24 cellular contexts compared by ENCODE assay signal in genomic region chr11:111456086-111456858, GRCh38. TPM values are rescaled to one million over a fixed set of nuclear protein-coding genes. Genes with fewer than 3 reads are reported as not detected.
DNase-seq lines count a peak whose midpoint lies in the region; ATAC-seq, FAIRE-seq and TF ChIP-seq lines count a peak whose summit lies in the region.
"Had no signal": no experiment of that assay in that cellular context is flagged by ENCODE, and none has a peak within 500 bp of the region (broad histone marks: within the 10 kb centered on the region; RNA-seq: fewer than 3 reads in every experiment).

No MANE protein-coding gene starts in this region.

- H3K4me1 ChIP-seq in neuronal stem cell (ENCODE audit: control insufficient read depth in 2 of 2, insufficient read depth in 1 of 2, low read depth in 1 of 2, low read length in 2 of 2) (peaks cover 0 to 3% of the 10 kb centered on the region in 2 donors), PC-9 (replicated peaks; ENCODE audit: insufficient read depth) (no peaks in the 10 kb centered on the region)
- H3K4me1 ChIP-seq: HAP-1, Peyer's patch had no signal

- H4K8ac ChIP-seq in neuronal stem cell (ENCODE audit: low read depth, low read length): no peak overlapping the region

- H3K27me3 ChIP-seq in neuronal stem cell (ENCODE audit: control insufficient read depth in 3 of 3, insufficient read depth in 3 of 3, low read depth in 1 of 3, low read length in 3 of 3) (peaks cover 0 to 10% (median 0%) of the 10 kb centered on the region in 3 experiments), PC-9 (ENCODE audit: insufficient read depth, low read depth) (no peaks in the 10 kb centered on the region)
- H3K27me3 ChIP-seq: BLaER1, Peyer's patch had no signal

- H2AFZ ChIP-seq in neuronal stem cell (ENCODE audit: low read length): no peak overlapping the region
- no peak overlapping the region for H2AFZ ChIP-seq in PC-9
- H2AFZ ChIP-seq: GM23248 had no signal

- TF ChIP-seq CTCF in CD14-positive monocyte (IDR thresholded peaks at IDR 0.05) (no peak), GM13976 (IDR thresholded peaks at IDR 0.05; ENCODE audit: borderline replicate concordance, control extremely low read depth, extremely low read depth, insufficient read depth, missing control alignments) (no peak), VCaP (conservative IDR thresholded peaks at IDR 0.05) (no peak), PC-9 (conservative IDR thresholded peaks at IDR 0.05) (no peak)

- POLR2A ChIA-PET in PC-9 (lab: Charles Lee; ENCODE audit: unreplicated experiment): interaction anchor here (0.6 kb wide), 1 partner anchor 1511 kb away, joined by 5 read pairs; no protein-coding TSS in a partner anchor

- no peak overlapping the region for H2AK5ac ChIP-seq in neuronal stem cell (ENCODE audit: low read depth, low read length)

- FAIRE-seq in GM19239 (lab: Jason Lieb, UNC): no peak
- FAIRE-seq: GM12892, HepG2 had no signal

- H3K23ac ChIP-seq in neuronal stem cell (ENCODE audit: low read depth, low read length, poor library complexity): no peak overlapping the region

- H3K27ac ChIP-seq in VCaP: peak overlapping the region; percentile 52; the same call in 1 of the 2 replicates
- H3K27ac ChIP-seq in neuronal stem cell (replicated peaks; ENCODE audit: low read length): no peak overlapping the region
- no peak overlapping the region for H3K27ac ChIP-seq in PC-9
- H3K27ac ChIP-seq: BLaER1, GM23248, HL-60, Peyer's patch had no signal

- no peak overlapping the region for H3K14ac ChIP-seq in neuronal stem cell (ENCODE audit: low read length)

- BruUV-seq in PC-9 (replicated peaks; lab: Mats Ljungman, UMichigan): no TSS peak

- H3K9ac ChIP-seq in neuronal stem cell (ENCODE audit: low read depth, low read length, poor library complexity): no peak overlapping the region
- H3K9ac ChIP-seq: BLaER1, GM23248 had no signal

- no peak overlapping the region for H4K91ac ChIP-seq in neuronal stem cell (ENCODE audit: low read depth, low read length, poor library complexity)

- ATAC-seq in GM21619 (IDR thresholded peaks at IDR 0.05; ENCODE audit: unreplicated experiment): no peak

- H3K27ac Mint-ChIP-seq in CD14-positive monocyte: no peak overlapping the region
- H3K27ac Mint-ChIP-seq: CD4-positive, alpha-beta memory T cell had no signal

- peaks cover 12 to 14% (median 14%) of the 10 kb centered on the region in 3 donors for H3K27me3 Mint-ChIP-seq in CD14-positive monocyte (ENCODE audit: low read depth in 3 of 3)

- no peak overlapping the region for H2BK5ac ChIP-seq in neuronal stem cell (ENCODE audit: low read length)

- H3F3A ChIP-seq in PC-9 (ENCODE audit: insufficient read depth, low read depth): no peaks in the 10 kb centered on the region

- H3K36me3 Mint-ChIP-seq in CD14-positive monocyte: no peaks in the 10 kb centered on the region
- H3K36me3 Mint-ChIP-seq: CD4-positive, alpha-beta memory T cell had no signal

- no peak overlapping the region for H3K4ac ChIP-seq in neuronal stem cell (ENCODE audit: low read length)

- no peaks in the 10 kb centered on the region for H3K4me1 Mint-ChIP-seq in CD14-positive monocyte

- no peak overlapping the region for H3K18ac ChIP-seq in neuronal stem cell (ENCODE audit: low read length)

- H3K9me2 ChIP-seq in PC-9 (ENCODE audit: insufficient read depth): no peaks in the 10 kb centered on the region

- H3K4me3 ChIP-seq in neuronal stem cell (ENCODE audit: low read length in 2 of 2): no peak overlapping the region
- H3K4me3 ChIP-seq in PC-9: no peak overlapping the region
- H3K4me3 ChIP-seq: BLaER1, GM23248, HAP-1, Peyer's patch had no signal

- H2BK120ac ChIP-seq in neuronal stem cell (ENCODE audit: low read depth, low read length): no peak overlapping the region

- CTCF ChIA-PET in PC-9 (lab: Charles Lee): interaction anchor here (0.6 to 0.7 kb wide), 3 partner anchors 37 to 572 kb away, joined by 3 to 6 read pairs (median 4); no protein-coding TSS in a partner anchor

- intact Hi-C loops in CD14-positive monocyte (cut with micrococcal nuclease) (no loop called here), PC-9 (cut with micrococcal nuclease; ENCODE audit: unreplicated experiment) (no loop called here)

- H2BK12ac ChIP-seq in neuronal stem cell (ENCODE audit: low read length): no peak overlapping the region

- H3K4me2 ChIP-seq in neuronal stem cell (ENCODE audit: insufficient read depth, low read length, poor library complexity, severe bottlenecking) (no peak overlapping the region), PC-9 (no peak overlapping the region)
- H3K4me2 ChIP-seq: BLaER1 had no signal

- no CpG with 5 or more reads among the region's 16 CpGs for WGBS in neuronal stem cell (ENCODE audit: extremely low coverage in 2 of 2, insufficient read length in 2 of 2, insufficient replicate concordance in 1 of 2), 2 donors

- no peaks in the 10 kb centered on the region for H3K9me3 Mint-ChIP-seq in CD14-positive monocyte
- H3K9me3 Mint-ChIP-seq: CD4-positive, alpha-beta memory T cell had no signal

- in situ Hi-C loops in GM13976 (cut with MboI; ENCODE audit: low sequenced_read_pairs, unreplicated experiment): no loop called here

- H2BK15ac ChIP-seq in neuronal stem cell (ENCODE audit: low read length): peak overlapping the region; percentile 8

- no peaks in the 10 kb centered on the region for H3K79me1 ChIP-seq in neuronal stem cell (ENCODE audit: low read depth, low read length)

- DNase-seq in CD14-positive monocyte (ENCODE audit: low spot score) (peak; percentile 41), GM13976 (ENCODE audit: low spot score) (peak; percentile 22), neuronal stem cell (ENCODE audit: low spot score) (no peak), PC-9 (no peak), GM19239 (ENCODE audit: insufficient read length, low spot score) (no peak)
- DNase-seq: Calu3; CD4-positive, alpha-beta memory T cell; DMS153; GM23248; KG1; NCI-H1092 treated with DMSO at 0.1 percent for 48 hours; NCI-H1436 treated with DMSO at 0.1 percent for 48 hours; NCI-H1930; NK-92 treated with Interleukin-12 subunit alpha and Interleukin-12 subunit beta, amount 100 ng/mL, for 24 hours; Peyer's patch had no signal

- H3K9me3 ChIP-seq in neuronal stem cell (replicated peaks in 1 of 2; ENCODE audit: control insufficient read depth in 2 of 2, insufficient read depth in 1 of 2, low read depth in 1 of 2, low read length in 2 of 2): no peaks in the 10 kb centered on the region
- H3K9me3 ChIP-seq in PC-9 (ENCODE audit: insufficient read depth, low read depth): no peaks in the 10 kb centered on the region
- H3K9me3 ChIP-seq: BLaER1, HAP-1, Peyer's patch had no signal

- H3K79me2 ChIP-seq in PC-9 (ENCODE audit: low read depth): no peaks in the 10 kb centered on the region

- H3K36me3 ChIP-seq in neuronal stem cell (replicated peaks in 1 of 2; ENCODE audit: control insufficient read depth in 2 of 2, insufficient read depth in 2 of 2, low read length in 2 of 2) (no peaks in the 10 kb centered on the region), PC-9 (ENCODE audit: low read depth) (no peaks in the 10 kb centered on the region)
- H3K36me3 ChIP-seq: BLaER1, HAP-1, Peyer's patch had no signal

- H4K20me1 ChIP-seq in PC-9 (ENCODE audit: insufficient read depth): no peaks in the 10 kb centered on the region
- H4K20me1 ChIP-seq: BLaER1 had no signal

- H3K4me3 Mint-ChIP-seq in CD14-positive monocyte: no peak overlapping the region
- H3K4me3 Mint-ChIP-seq: CD4-positive, alpha-beta memory T cell had no signal

RNA-seq across cellular contexts. Expression of gene BTG4, which starts 55.9 kb away (rescaled TPM):
- polyA plus RNA-seq in CD14-positive monocyte: not detected
- 0.07 TPM for polyA plus RNA-seq in neuronal stem cell (2013, experiment 1 of 2)
- 0.04 TPM for polyA plus RNA-seq in neuronal stem cell (2013, experiment 2 of 2)
- not detected in 2 replicates for total RNA-seq in PC-9 (2021)
- total RNA-seq: Calu3; CD4-positive, alpha-beta memory T cell; GM23248; HepG2; HT-29; Peyer's patch had no signal
- polyA plus RNA-seq: CD4-positive, alpha-beta memory T cell; HepG2 had no signal

RNA-seq across cellular contexts. Expression of gene HOATZ, which starts 58.3 kb away (rescaled TPM):
- polyA plus RNA-seq in CD14-positive monocyte: not detected
- polyA plus RNA-seq in neuronal stem cell (2013, experiment 1 of 2): 0.11 TPM
- not detected for polyA plus RNA-seq in neuronal stem cell (2013, experiment 2 of 2)
- not detected in 2 replicates for total RNA-seq in PC-9 (2021)
- total RNA-seq: Calu3; CD4-positive, alpha-beta memory T cell; GM23248; HepG2; HT-29; NCI-H460; Peyer's patch had no signal
- polyA plus RNA-seq: CD4-positive, alpha-beta memory T cell; GM23248; HepG2 had no signal

Comparison
In these comparisons a context has a peak if more than half of its experiments do, and no peak if none do; other contexts are left out.
1. DNase-seq: peak in CD14-positive monocyte (single experiment) and GM13976 (single experiment); none in neuronal stem cell (single experiment), PC-9 (0 of 2) and GM19239 (single experiment).